ENCODE assay signal across 14 cellular contexts in the genomic region with DNA sequence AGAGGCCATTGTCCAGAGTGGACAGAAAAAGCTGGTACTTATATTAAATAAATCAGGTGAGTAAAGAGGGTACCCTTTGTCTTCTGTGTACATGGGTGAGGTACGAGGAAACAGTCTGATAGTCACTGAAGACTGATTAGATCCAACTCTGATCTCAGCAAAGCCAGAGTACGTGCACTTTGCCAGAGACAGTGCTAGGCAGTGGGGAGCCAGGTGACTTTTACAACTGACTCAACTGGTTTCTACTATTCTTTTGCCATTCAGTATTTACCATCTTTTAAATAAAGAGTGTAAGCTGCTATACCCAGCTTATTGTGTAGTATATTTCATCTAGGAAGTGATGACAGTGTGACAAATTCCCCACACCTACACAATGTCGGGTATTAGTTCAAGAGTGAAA. TPM values are rescaled to one million over a fixed set of nuclear protein-coding genes. Genes with fewer than 3 reads are reported as not detected.
A peak's percentile ranks its signal among the peaks of the same experiment; 100 is the strongest.
DNase-seq lines count a peak whose midpoint lies in the region; ATAC-seq and TF ChIP-seq lines count a peak whose summit lies in the region.
"Had no signal": no experiment of that assay in that cellular context is flagged by ENCODE, and none has a peak within 500 bp of the region (broad histone marks: within the 10 kb centered on the region; RNA-seq: fewer than 3 reads in every experiment).

No MANE protein-coding gene starts in this region.

- no peak overlapping the region for H4K5ac ChIP-seq in mesendoderm (ENCODE audit: low read length)

- H3K9ac ChIP-seq in mesendoderm (ENCODE audit: low read length), result no peak overlapping the region

- WGBS in mesendoderm (ENCODE audit: extremely low coverage, insufficient coverage, low lambda C conversion rate), result no CpG with 5 or more reads among the region's 3 CpGs

- H3K79me1 ChIP-seq in mesendoderm (ENCODE audit: low read length), result peaks cover 13% of the 10 kb centered on the region

- H3K56ac ChIP-seq in mesendoderm (ENCODE audit: low read length), result no peak overlapping the region

- no peak overlapping the region for H3K18ac ChIP-seq in mesendoderm (ENCODE audit: low read length)

- no peak for TF ChIP-seq CTCF in HFF-Myc (IDR thresholded peaks at IDR 0.05; ENCODE audit: low read depth, low read length, missing control alignments)
- no peak for TF ChIP-seq CTCF in nephron progenitor cell (IDR thresholded peaks at IDR 0.05)

- no peaks in the 10 kb centered on the region for H3K9me3 Mint-ChIP-seq in activated CD4-positive, alpha-beta T cell treated with anti-CD3 and anti-CD28 coated beads, Interleukin-2, amount 10 ng/mL, durations not matched to agents 24 days and 14 days
- H3K9me3 Mint-ChIP-seq in activated naive CD8-positive, alpha-beta T cell (ENCODE audit: low read depth), result no peaks in the 10 kb centered on the region
- no peaks in the 10 kb centered on the region for H3K9me3 Mint-ChIP-seq in nephron progenitor cell

- no peak overlapping the region for H3K27ac ChIP-seq in mesendoderm (ENCODE audit: low read depth, low read length)
- H3K27ac ChIP-seq: psoas muscle, WERI-Rb-1 had no signal

- no peak for TF ChIP-seq POLR2A in GM18505 (IDR thresholded peaks at IDR 0.05; ENCODE audit: borderline replicate concordance, extremely low read depth, insufficient read depth, insufficient read length)

- H3K4me2 ChIP-seq in mesendoderm (ENCODE audit: low read length), result no peak overlapping the region

- H3K4me3 ChIP-seq in HFF-Myc (replicated peaks; ENCODE audit: low read depth, low read length) (peak overlapping the region; percentile 78; the same call in 1 of the 2 replicates), mesendoderm (ENCODE audit: low read length) (no peak overlapping the region)
- H3K4me3 ChIP-seq: psoas muscle had no signal

- H3K79me2 ChIP-seq in mesendoderm (ENCODE audit: control insufficient read depth, insufficient read depth, low read length), result peaks cover 36% of the 10 kb centered on the region

- H3K27ac Mint-ChIP-seq in activated CD4-positive, alpha-beta T cell treated with anti-CD3 and anti-CD28 coated beads, Interleukin-2, amount 10 ng/mL, durations not matched to agents 24 days and 14 days, result peak overlapping the region; percentile 74
- H3K27ac Mint-ChIP-seq in activated naive CD8-positive, alpha-beta T cell, result peak overlapping the region; percentile 99
- H3K27ac Mint-ChIP-seq in nephron progenitor cell, result peak overlapping the region; percentile 68

- no peak overlapping the region for H2BK120ac ChIP-seq in mesendoderm (ENCODE audit: low read depth, low read length)

- peaks cover 41% of the 10 kb centered on the region for H3K4me1 Mint-ChIP-seq in activated CD4-positive, alpha-beta T cell treated with anti-CD3 and anti-CD28 coated beads, Interleukin-2, amount 10 ng/mL, durations not matched to agents 24 days and 14 days
- H3K4me1 Mint-ChIP-seq in activated naive CD8-positive, alpha-beta T cell (ENCODE audit: low read depth), result peaks cover 62% of the 10 kb centered on the region
- H3K4me1 Mint-ChIP-seq in nephron progenitor cell, result peaks cover 37% of the 10 kb centered on the region

- H3K4me3 Mint-ChIP-seq in activated CD4-positive, alpha-beta T cell treated with anti-CD3 and anti-CD28 coated beads, Interleukin-2, amount 10 ng/mL, durations not matched to agents 24 days and 14 days, result peak overlapping the region; percentile 46
- H3K4me3 Mint-ChIP-seq in activated naive CD8-positive, alpha-beta T cell, result peak overlapping the region; percentile 99
- H3K4me3 Mint-ChIP-seq in nephron progenitor cell, result no peak overlapping the region

- H3K36me3 ChIP-seq in mesendoderm (ENCODE audit: control insufficient read depth, insufficient read depth, low read length), result peaks cover 31% of the 10 kb centered on the region

- no peak for DNase-seq in activated CD4-positive, alpha-beta T cell treated with anti-CD3 and anti-CD28 coated beads, Interleukin-2, amount 10 ng/mL, durations not matched to agents 24 days and 14 days
- no peak for DNase-seq in activated CD4-positive, alpha-beta T cell treated with anti-CD3 and anti-CD28 coated beads for 4 hours
- no peak for DNase-seq in HFF-Myc (ENCODE audit: extremely low read depth, low read depth)
- no peak for DNase-seq in nephron progenitor cell
- no peak for DNase-seq in CD1c-positive myeloid dendritic cell (ENCODE audit: extremely low spot score)
- no peak for DNase-seq in mesendoderm
- DNase-seq: left cardiac atrium, NCI-H2029, NCI-H524 treated with DMSO at 0.1 percent for 48 hours, psoas muscle, WERI-Rb-1 had no signal

- peaks cover 83% of the 10 kb centered on the region for H3K36me3 Mint-ChIP-seq in activated CD4-positive, alpha-beta T cell treated with anti-CD3 and anti-CD28 coated beads, Interleukin-2, amount 10 ng/mL, durations not matched to agents 24 days and 14 days (ENCODE audit: low read depth)
- H3K36me3 Mint-ChIP-seq in activated naive CD8-positive, alpha-beta T cell, result peaks cover 28% of the 10 kb centered on the region
- peaks cover 63% of the 10 kb centered on the region for H3K36me3 Mint-ChIP-seq in nephron progenitor cell (ENCODE audit: low read depth)

- ATAC-seq in GM18505 (IDR thresholded peaks at IDR 0.05; ENCODE audit: unreplicated experiment), result no peak
- ATAC-seq: left cardiac atrium, Panc1, psoas muscle had no signal

- peaks cover 1% of the 10 kb centered on the region for H3K27me3 Mint-ChIP-seq in activated CD4-positive, alpha-beta T cell treated with anti-CD3 and anti-CD28 coated beads, Interleukin-2, amount 10 ng/mL, durations not matched to agents 24 days and 14 days
- H3K27me3 Mint-ChIP-seq in activated naive CD8-positive, alpha-beta T cell, result no peaks in the 10 kb centered on the region
- H3K27me3 Mint-ChIP-seq in nephron progenitor cell (ENCODE audit: low read depth, poor library complexity), result no peaks in the 10 kb centered on the region

- H4K8ac ChIP-seq in mesendoderm (ENCODE audit: low read depth, low read length), result no peak overlapping the region

- no peak overlapping the region for H3K4ac ChIP-seq in mesendoderm (ENCODE audit: low read depth, low read length)

- no peak overlapping the region for H3K23ac ChIP-seq in mesendoderm (ENCODE audit: low read length)

- no peaks in the 10 kb centered on the region for H3K27me3 ChIP-seq in mesendoderm (ENCODE audit: insufficient read depth, low read length, poor library complexity)

- no peak overlapping the region for H2AK5ac ChIP-seq in mesendoderm (ENCODE audit: low read length)

- H2BK15ac ChIP-seq in mesendoderm (replicated peaks; ENCODE audit: low read depth), result no peak overlapping the region

- no peaks in the 10 kb centered on the region for H3K4me1 ChIP-seq in mesendoderm (ENCODE audit: control insufficient read depth, low read depth, low read length)

- intact Hi-C loops in activated CD4-positive, alpha-beta T cell treated with anti-CD3 and anti-CD28 coated beads, Interleukin-2, amount 10 ng/mL, durations not matched to agents 24 days and 14 days (cut with micrococcal nuclease), result loop anchor here (5.0 to 10.0 kb wide), 3 partner anchors 83 to 414 kb away; a partner anchor contains a TSS

- no peak overlapping the region for H2BK5ac ChIP-seq in mesendoderm (ENCODE audit: low read length)

RNA-seq across cellular contexts. Expression of a gene that starts 3.3 kb away (rescaled TPM):
- total RNA-seq in activated CD4-positive, alpha-beta T cell treated with anti-CD3 and anti-CD28 coated beads, Interleukin-2, amount 10 ng/mL, durations not matched to agents 24 days and 14 days, result 254 and 267 TPM in 2 replicates
- polyA plus RNA-seq in mesendoderm (2013, experiment 1 of 2), result 356 TPM
- polyA plus RNA-seq in mesendoderm (2013, experiment 2 of 2), result 367 TPM

RNA-seq across cellular contexts. Expression of a gene that starts 3.4 kb away (rescaled TPM):
- total RNA-seq in activated CD4-positive, alpha-beta T cell treated with anti-CD3 and anti-CD28 coated beads, Interleukin-2, amount 10 ng/mL, durations not matched to agents 24 days and 14 days, result 65.7 and 67.8 TPM in 2 replicates
- polyA plus RNA-seq in mesendoderm (2013, experiment 1 of 2), result 56.0 TPM
- 55.8 TPM for polyA plus RNA-seq in mesendoderm (2013, experiment 2 of 2)

RNA-seq across cellular contexts. Expression of a gene that starts 16.4 kb away (rescaled TPM):
- 38.7 and 39.0 TPM in 2 replicates for total RNA-seq in activated CD4-positive, alpha-beta T cell treated with anti-CD3 and anti-CD28 coated beads, Interleukin-2, amount 10 ng/mL, durations not matched to agents 24 days and 14 days
- polyA plus RNA-seq in mesendoderm (2013, experiment 1 of 2), result 18.9 TPM
- 18.7 TPM for polyA plus RNA-seq in mesendoderm (2013, experiment 2 of 2)

RNA-seq across cellular contexts. Expression of a gene that starts 16.8 kb away (rescaled TPM):
- total RNA-seq in activated CD4-positive, alpha-beta T cell treated with anti-CD3 and anti-CD28 coated beads, Interleukin-2, amount 10 ng/mL, durations not matched to agents 24 days and 14 days, result 134 and 135 TPM in 2 replicates
- polyA plus RNA-seq in mesendoderm (2013, experiment 1 of 2), result 117 TPM
- 118 TPM for polyA plus RNA-seq in mesendoderm (2013, experiment 2 of 2)
